In the genomic region with DNA sequence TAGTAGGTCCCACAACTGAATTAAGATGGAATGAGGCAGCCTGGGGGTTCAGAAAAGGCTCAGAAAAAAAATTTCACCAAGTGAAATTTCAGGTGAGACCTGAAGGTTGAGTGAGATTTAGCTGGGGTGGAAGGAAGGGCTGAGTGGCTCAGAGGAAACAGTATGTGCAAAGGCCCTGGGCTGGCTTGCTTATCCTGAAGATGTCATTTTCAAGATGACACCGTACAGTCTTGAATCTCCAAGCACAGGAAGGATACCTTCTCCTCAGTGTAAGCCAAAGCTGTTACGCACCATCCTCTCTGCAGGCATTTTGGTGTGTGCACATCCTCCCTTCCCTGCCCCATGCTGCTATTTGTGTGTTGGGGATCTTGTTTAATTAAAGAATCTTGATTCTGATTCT, we compare ENCODE assay signal across 1 cellular context.
TF ChIP-seq lines count a peak whose summit lies in the region.

No MANE protein-coding gene starts in this region.

TF ChIP-seq in endothelial cell of umbilical vein, 7 proteins besides CTCF, POLR2A, EP300 and RAD21 (continued from another document):
- TF ChIP-seq JUN (IDR thresholded peaks at IDR 0.05; ENCODE audit: borderline replicate concordance, insufficient read depth, insufficient read length, low read depth): no peak
